In the genomic region with DNA sequence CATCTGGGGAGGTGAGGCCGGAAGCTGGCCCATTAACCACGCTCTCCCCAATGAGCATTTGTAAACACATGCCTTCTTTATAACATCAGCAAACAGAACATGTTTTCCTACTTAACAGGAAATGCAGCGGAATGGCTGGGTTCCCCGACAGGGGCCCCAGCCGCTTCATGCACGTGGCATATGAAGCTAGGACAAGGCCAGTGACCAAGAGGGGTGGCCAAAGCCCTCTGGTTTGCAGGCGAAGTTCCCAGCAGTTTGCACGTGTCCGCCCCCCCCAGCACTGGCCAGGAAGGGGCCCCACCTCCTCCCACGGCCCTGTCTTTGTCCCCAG, we compare ENCODE assay signal across 1 cellular context.
TF ChIP-seq lines count a peak whose summit lies in the region.

No MANE protein-coding gene starts in this region.

TF ChIP-seq in K562, 482 proteins besides CTCF, POLR2A, EP300 and RAD21 (continued from another document and continues in another):
- TF ChIP-seq, protein P1, sequence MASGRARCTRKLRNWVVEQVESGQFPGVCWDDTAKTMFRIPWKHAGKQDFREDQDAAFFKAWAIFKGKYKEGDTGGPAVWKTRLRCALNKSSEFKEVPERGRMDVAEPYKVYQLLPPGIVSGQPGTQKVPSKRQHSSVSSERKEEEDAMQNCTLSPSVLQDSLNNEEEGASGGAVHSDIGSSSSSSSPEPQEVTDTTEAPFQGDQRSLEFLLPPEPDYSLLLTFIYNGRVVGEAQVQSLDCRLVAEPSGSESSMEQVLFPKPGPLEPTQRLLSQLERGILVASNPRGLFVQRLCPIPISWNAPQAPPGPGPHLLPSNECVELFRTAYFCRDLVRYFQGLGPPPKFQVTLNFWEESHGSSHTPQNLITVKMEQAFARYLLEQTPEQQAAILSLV (tag; IDR thresholded peaks at IDR 0.05) = no peak
- TF ChIP-seq CXXC5 (CRISPR knock-in tag; IDR thresholded peaks at IDR 0.05) = no peak
- no peak for TF ChIP-seq FOXA3 (CRISPR knock-in tag; conservative IDR thresholded peaks at IDR 0.05 in 1 of 2, IDR thresholded peaks at IDR 0.05 in 1 of 2)
- TF ChIP-seq RB1 (IDR thresholded peaks at IDR 0.05; ENCODE audit: low read depth) = no peak; the same call in 1 of the 2 replicates
- no peak for TF ChIP-seq PHF8 (IDR thresholded peaks at IDR 0.05; ENCODE audit: borderline replicate concordance, low read length)
- no peak for TF ChIP-seq MCM3 (IDR thresholded peaks at IDR 0.05)
- no peak for TF ChIP-seq GABPB1 (CRISPR knock-in tag; IDR thresholded peaks at IDR 0.05)
- no peak for TF ChIP-seq TGIF2 (CRISPR knock-in tag; IDR thresholded peaks at IDR 0.05)
- TF ChIP-seq SNRNP70 (optimal IDR thresholded peaks at IDR 0.05; ENCODE audit: low read depth, low read length) = no peak
- no peak for TF ChIP-seq POLR2B (IDR thresholded peaks at IDR 0.05; ENCODE audit: low read depth, partially characterized antibody)
- 0 out of 4 replicates have a peak, but pooled peaks of 1 of the 2 experiments have one; percentile 9 for TF ChIP-seq SIN3A (IDR thresholded peaks at IDR 0.05; ENCODE audit: borderline replicate concordance in 2 of 2, control insufficient read depth in 1 of 2, low read depth in 2 of 2, low read length in 2 of 2)
- TF ChIP-seq PHB2 (IDR thresholded peaks at IDR 0.05; ENCODE audit: low read depth) = no peak
- TF ChIP-seq, protein P2, sequence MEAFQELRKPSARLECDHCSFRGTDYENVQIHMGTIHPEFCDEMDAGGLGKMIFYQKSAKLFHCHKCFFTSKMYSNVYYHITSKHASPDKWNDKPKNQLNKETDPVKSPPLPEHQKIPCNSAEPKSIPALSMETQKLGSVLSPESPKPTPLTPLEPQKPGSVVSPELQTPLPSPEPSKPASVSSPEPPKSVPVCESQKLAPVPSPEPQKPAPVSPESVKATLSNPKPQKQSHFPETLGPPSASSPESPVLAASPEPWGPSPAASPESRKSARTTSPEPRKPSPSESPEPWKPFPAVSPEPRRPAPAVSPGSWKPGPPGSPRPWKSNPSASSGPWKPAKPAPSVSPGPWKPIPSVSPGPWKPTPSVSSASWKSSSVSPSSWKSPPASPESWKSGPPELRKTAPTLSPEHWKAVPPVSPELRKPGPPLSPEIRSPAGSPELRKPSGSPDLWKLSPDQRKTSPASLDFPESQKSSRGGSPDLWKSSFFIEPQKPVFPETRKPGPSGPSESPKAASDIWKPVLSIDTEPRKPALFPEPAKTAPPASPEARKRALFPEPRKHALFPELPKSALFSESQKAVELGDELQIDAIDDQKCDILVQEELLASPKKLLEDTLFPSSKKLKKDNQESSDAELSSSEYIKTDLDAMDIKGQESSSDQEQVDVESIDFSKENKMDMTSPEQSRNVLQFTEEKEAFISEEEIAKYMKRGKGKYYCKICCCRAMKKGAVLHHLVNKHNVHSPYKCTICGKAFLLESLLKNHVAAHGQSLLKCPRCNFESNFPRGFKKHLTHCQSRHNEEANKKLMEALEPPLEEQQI (IDR thresholded peaks at IDR 0.05) = no peak
- TF ChIP-seq ZNF133 (CRISPR knock-in tag; IDR thresholded peaks at IDR 0.05) = 0 out of 2 replicates have a peak, but pooled peaks have one; percentile 8
- no peak for TF ChIP-seq ETS2 (tag; IDR thresholded peaks at IDR 0.05; ENCODE audit: borderline replicate concordance, poor library complexity, severe bottlenecking)
- TF ChIP-seq PURB (CRISPR knock-in tag; IDR thresholded peaks at IDR 0.05; ENCODE audit: low read depth) = no peak
- no peak for TF ChIP-seq RCOR1 (IDR thresholded peaks at IDR 0.05; ENCODE audit: borderline replicate concordance in 1 of 2, low read depth in 2 of 2, low read length in 2 of 2)
- no peak for TF ChIP-seq MAZ (CRISPR knock-in tag; conservative IDR thresholded peaks at IDR 0.05 in 1 of 2, IDR thresholded peaks at IDR 0.05 in 1 of 2)
- no peak for TF ChIP-seq TCF7 (IDR thresholded peaks at IDR 0.05; ENCODE audit: borderline replicate concordance)
- TF ChIP-seq, protein P3, sequence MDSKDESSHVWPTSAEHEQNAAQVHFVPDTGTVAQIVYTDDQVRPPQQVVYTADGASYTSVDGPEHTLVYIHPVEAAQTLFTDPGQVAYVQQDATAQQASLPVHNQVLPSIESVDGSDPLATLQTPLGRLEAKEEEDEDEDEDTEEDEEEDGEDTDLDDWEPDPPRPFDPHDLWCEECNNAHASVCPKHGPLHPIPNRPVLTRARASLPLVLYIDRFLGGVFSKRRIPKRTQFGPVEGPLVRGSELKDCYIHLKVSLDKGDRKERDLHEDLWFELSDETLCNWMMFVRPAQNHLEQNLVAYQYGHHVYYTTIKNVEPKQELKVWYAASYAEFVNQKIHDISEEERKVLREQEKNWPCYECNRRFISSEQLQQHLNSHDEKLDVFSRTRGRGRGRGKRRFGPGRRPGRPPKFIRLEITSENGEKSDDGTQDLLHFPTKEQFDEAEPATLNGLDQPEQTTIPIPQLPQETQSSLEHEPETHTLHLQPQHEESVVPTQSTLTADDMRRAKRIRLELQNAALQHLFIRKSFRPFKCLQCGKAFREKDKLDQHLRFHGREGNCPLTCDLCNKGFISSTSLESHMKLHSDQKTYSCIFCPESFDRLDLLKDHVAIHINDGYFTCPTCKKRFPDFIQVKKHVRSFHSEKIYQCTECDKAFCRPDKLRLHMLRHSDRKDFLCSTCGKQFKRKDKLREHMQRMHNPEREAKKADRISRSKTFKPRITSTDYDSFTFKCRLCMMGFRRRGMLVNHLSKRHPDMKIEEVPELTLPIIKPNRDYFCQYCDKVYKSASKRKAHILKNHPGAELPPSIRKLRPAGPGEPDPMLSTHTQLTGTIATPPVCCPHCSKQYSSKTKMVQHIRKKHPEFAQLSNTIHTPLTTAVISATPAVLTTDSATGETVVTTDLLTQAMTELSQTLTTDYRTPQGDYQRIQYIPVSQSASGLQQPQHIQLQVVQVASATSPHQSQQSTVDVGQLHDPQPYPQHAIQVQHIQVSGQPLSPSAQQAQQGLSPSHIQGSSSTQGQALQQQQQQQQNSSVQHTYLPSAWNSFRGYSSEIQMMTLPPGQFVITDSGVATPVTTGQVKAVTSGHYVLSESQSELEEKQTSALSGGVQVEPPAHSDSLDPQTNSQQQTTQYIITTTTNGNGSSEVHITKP (IDR thresholded peaks at IDR 0.05; ENCODE audit: partially characterized antibody) = peak; percentile 24
- no peak for TF ChIP-seq XRCC5 (IDR thresholded peaks at IDR 0.05; ENCODE audit: low read depth, low read length)
- TF ChIP-seq HMG20B (CRISPR knock-in tag; IDR thresholded peaks at IDR 0.05) = no peak
- no peak for TF ChIP-seq IRF2 (CRISPR knock-in tag; IDR thresholded peaks at IDR 0.05)
- TF ChIP-seq ZNF3 (CRISPR knock-in tag; IDR thresholded peaks at IDR 0.05) = no peak
- no peak for TF ChIP-seq TEAD2 (tag; IDR thresholded peaks at IDR 0.05)
- peak; percentile 57 for TF ChIP-seq SMAD4 (CRISPR knock-in tag; conservative IDR thresholded peaks at IDR 0.05)
- no peak for TF ChIP-seq KLF10 (CRISPR knock-in tag; IDR thresholded peaks at IDR 0.05)
- TF ChIP-seq BHLHE40 (IDR thresholded peaks at IDR 0.05; ENCODE audit: low read length) = peak; percentile 72
- TF ChIP-seq NFRKB (IDR thresholded peaks at IDR 0.05; ENCODE audit: low read depth) = no peak
- no peak for TF ChIP-seq EZH2 (IDR thresholded peaks at IDR 0.05; ENCODE audit: borderline replicate concordance, low read depth, low read length)
- TF ChIP-seq, protein P4, sequence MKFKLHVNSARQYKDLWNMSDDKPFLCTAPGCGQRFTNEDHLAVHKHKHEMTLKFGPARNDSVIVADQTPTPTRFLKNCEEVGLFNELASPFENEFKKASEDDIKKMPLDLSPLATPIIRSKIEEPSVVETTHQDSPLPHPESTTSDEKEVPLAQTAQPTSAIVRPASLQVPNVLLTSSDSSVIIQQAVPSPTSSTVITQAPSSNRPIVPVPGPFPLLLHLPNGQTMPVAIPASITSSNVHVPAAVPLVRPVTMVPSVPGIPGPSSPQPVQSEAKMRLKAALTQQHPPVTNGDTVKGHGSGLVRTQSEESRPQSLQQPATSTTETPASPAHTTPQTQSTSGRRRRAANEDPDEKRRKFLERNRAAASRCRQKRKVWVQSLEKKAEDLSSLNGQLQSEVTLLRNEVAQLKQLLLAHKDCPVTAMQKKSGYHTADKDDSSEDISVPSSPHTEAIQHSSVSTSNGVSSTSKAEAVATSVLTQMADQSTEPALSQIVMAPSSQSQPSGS (CRISPR knock-in tag; IDR thresholded peaks at IDR 0.05) = no peak
- TF ChIP-seq, protein P5, sequence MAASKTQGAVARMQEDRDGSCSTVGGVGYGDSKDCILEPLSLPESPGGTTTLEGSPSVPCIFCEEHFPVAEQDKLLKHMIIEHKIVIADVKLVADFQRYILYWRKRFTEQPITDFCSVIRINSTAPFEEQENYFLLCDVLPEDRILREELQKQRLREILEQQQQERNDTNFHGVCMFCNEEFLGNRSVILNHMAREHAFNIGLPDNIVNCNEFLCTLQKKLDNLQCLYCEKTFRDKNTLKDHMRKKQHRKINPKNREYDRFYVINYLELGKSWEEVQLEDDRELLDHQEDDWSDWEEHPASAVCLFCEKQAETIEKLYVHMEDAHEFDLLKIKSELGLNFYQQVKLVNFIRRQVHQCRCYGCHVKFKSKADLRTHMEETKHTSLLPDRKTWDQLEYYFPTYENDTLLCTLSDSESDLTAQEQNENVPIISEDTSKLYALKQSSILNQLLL (CRISPR knock-in tag; IDR thresholded peaks at IDR 0.05; ENCODE audit: borderline replicate concordance) = no peak
- TF ChIP-seq CEBPG (CRISPR knock-in tag; IDR thresholded peaks at IDR 0.05) = no peak
- TF ChIP-seq CEBPG (tag; conservative IDR thresholded peaks at IDR 0.05 in 1 of 2, IDR thresholded peaks at IDR 0.05 in 1 of 2) = no peak
- TF ChIP-seq, protein P6, sequence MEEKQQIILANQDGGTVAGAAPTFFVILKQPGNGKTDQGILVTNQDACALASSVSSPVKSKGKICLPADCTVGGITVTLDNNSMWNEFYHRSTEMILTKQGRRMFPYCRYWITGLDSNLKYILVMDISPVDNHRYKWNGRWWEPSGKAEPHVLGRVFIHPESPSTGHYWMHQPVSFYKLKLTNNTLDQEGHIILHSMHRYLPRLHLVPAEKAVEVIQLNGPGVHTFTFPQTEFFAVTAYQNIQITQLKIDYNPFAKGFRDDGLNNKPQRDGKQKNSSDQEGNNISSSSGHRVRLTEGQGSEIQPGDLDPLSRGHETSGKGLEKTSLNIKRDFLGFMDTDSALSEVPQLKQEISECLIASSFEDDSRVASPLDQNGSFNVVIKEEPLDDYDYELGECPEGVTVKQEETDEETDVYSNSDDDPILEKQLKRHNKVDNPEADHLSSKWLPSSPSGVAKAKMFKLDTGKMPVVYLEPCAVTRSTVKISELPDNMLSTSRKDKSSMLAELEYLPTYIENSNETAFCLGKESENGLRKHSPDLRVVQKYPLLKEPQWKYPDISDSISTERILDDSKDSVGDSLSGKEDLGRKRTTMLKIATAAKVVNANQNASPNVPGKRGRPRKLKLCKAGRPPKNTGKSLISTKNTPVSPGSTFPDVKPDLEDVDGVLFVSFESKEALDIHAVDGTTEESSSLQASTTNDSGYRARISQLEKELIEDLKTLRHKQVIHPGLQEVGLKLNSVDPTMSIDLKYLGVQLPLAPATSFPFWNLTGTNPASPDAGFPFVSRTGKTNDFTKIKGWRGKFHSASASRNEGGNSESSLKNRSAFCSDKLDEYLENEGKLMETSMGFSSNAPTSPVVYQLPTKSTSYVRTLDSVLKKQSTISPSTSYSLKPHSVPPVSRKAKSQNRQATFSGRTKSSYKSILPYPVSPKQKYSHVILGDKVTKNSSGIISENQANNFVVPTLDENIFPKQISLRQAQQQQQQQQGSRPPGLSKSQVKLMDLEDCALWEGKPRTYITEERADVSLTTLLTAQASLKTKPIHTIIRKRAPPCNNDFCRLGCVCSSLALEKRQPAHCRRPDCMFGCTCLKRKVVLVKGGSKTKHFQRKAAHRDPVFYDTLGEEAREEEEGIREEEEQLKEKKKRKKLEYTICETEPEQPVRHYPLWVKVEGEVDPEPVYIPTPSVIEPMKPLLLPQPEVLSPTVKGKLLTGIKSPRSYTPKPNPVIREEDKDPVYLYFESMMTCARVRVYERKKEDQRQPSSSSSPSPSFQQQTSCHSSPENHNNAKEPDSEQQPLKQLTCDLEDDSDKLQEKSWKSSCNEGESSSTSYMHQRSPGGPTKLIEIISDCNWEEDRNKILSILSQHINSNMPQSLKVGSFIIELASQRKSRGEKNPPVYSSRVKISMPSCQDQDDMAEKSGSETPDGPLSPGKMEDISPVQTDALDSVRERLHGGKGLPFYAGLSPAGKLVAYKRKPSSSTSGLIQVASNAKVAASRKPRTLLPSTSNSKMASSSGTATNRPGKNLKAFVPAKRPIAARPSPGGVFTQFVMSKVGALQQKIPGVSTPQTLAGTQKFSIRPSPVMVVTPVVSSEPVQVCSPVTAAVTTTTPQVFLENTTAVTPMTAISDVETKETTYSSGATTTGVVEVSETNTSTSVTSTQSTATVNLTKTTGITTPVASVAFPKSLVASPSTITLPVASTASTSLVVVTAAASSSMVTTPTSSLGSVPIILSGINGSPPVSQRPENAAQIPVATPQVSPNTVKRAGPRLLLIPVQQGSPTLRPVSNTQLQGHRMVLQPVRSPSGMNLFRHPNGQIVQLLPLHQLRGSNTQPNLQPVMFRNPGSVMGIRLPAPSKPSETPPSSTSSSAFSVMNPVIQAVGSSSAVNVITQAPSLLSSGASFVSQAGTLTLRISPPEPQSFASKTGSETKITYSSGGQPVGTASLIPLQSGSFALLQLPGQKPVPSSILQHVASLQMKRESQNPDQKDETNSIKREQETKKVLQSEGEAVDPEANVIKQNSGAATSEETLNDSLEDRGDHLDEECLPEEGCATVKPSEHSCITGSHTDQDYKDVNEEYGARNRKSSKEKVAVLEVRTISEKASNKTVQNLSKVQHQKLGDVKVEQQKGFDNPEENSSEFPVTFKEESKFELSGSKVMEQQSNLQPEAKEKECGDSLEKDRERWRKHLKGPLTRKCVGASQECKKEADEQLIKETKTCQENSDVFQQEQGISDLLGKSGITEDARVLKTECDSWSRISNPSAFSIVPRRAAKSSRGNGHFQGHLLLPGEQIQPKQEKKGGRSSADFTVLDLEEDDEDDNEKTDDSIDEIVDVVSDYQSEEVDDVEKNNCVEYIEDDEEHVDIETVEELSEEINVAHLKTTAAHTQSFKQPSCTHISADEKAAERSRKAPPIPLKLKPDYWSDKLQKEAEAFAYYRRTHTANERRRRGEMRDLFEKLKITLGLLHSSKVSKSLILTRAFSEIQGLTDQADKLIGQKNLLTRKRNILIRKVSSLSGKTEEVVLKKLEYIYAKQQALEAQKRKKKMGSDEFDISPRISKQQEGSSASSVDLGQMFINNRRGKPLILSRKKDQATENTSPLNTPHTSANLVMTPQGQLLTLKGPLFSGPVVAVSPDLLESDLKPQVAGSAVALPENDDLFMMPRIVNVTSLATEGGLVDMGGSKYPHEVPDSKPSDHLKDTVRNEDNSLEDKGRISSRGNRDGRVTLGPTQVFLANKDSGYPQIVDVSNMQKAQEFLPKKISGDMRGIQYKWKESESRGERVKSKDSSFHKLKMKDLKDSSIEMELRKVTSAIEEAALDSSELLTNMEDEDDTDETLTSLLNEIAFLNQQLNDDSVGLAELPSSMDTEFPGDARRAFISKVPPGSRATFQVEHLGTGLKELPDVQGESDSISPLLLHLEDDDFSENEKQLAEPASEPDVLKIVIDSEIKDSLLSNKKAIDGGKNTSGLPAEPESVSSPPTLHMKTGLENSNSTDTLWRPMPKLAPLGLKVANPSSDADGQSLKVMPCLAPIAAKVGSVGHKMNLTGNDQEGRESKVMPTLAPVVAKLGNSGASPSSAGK (IDR thresholded peaks at IDR 0.05) = peak; percentile 92; the same call in 1 of the 2 replicates
